2 cellular contexts compared by ENCODE assay signal in genomic region chr21:35257413-35257812, GRCh38.
A peak's percentile ranks its signal among the peaks of the same experiment; 100 is the strongest.
TF ChIP-seq lines count a peak whose summit lies in the region.

No MANE protein-coding gene starts in this region.

TF ChIP-seq in IMR-90, 13 proteins besides CTCF, POLR2A, EP300 and RAD21 (continued from another document):
- TF ChIP-seq CHD1 (IDR thresholded peaks at IDR 0.05; ENCODE audit: low read depth, low read length): no peak
- TF ChIP-seq USF2 (IDR thresholded peaks at IDR 0.05; ENCODE audit: low read depth, low read length): peak; percentile 52
- no peak for TF ChIP-seq MAFK (IDR thresholded peaks at IDR 0.05; ENCODE audit: low read depth, low read length)
- no peak for TF ChIP-seq NFE2L2 (IDR thresholded peaks at IDR 0.05; ENCODE audit: low read depth, low read length)
- TF ChIP-seq BHLHE40 (IDR thresholded peaks at IDR 0.05; ENCODE audit: low read depth, low read length): no peak
- TF ChIP-seq FOS (IDR thresholded peaks at IDR 0.05; ENCODE audit: low read depth, low read length): peak; percentile 67
- no peak; the same call in 1 of the 2 replicates for TF ChIP-seq SMC3 (IDR thresholded peaks at IDR 0.05; ENCODE audit: low read depth, low read length)
- TF ChIP-seq MAZ (IDR thresholded peaks at IDR 0.05; ENCODE audit: borderline replicate concordance, low read depth, low read length): no peak
- no peak for TF ChIP-seq RFX5 (IDR thresholded peaks at IDR 0.05; ENCODE audit: low read depth, low read length)
- TF ChIP-seq CEBPB (IDR thresholded peaks at IDR 0.05; ENCODE audit: low read depth, low read length): no peak
- no peak for TF ChIP-seq ELK1 (IDR thresholded peaks at IDR 0.05; ENCODE audit: borderline replicate concordance, low read depth, low read length)
- no peak for TF ChIP-seq RCOR1 (IDR thresholded peaks at IDR 0.05; ENCODE audit: insufficient replicate concordance, low read length)

TF ChIP-seq in K562, 482 proteins besides CTCF, POLR2A, EP300 and RAD21:
- TF ChIP-seq MEIS2 (IDR thresholded peaks at IDR 0.05; ENCODE audit: partially characterized antibody): peak; percentile 45
- no peak for TF ChIP-seq ZNF384 (IDR thresholded peaks at IDR 0.05; ENCODE audit: low read depth, low read length)
- peak; percentile 13; the same call in 1 of the 2 replicates for TF ChIP-seq JUN (IDR thresholded peaks at IDR 0.05; ENCODE audit: borderline replicate concordance, low read depth, low read length)
- no peak for TF ChIP-seq JUN (CRISPR knock-in tag; IDR thresholded peaks at IDR 0.05; ENCODE audit: borderline replicate concordance)
- TF ChIP-seq JUND (IDR thresholded peaks at IDR 0.05; ENCODE audit: borderline replicate concordance, low read depth, low read length): no peak
- peak; percentile 16; the same call in 1 of the 3 replicates for TF ChIP-seq JUND (tag; IDR thresholded peaks at IDR 0.05; ENCODE audit: borderline replicate concordance, low read depth, low read length)
- TF ChIP-seq PBX2 (CRISPR knock-in tag; IDR thresholded peaks at IDR 0.05; ENCODE audit: low read depth): no peak
- TF ChIP-seq PBX2 (tag; conservative IDR thresholded peaks at IDR 0.05; ENCODE audit: low read depth): peak; percentile 79
- 0 out of 2 replicates have a peak, but pooled peaks have one; percentile 48 for TF ChIP-seq FOXJ2 (tag; IDR thresholded peaks at IDR 0.05)
- TF ChIP-seq ZNF174 (CRISPR knock-in tag; IDR thresholded peaks at IDR 0.05): no peak
